ENCODE assay signal across 1 cellular context in genomic region chr7:15015545-15016314, GRCh38.
TF ChIP-seq lines count a peak whose summit lies in the region.

No MANE protein-coding gene starts in this region.

TF ChIP-seq in HepG2, 621 proteins besides CTCF, POLR2A, EP300 and RAD21 (continued from another document):
- no peak for TF ChIP-seq ZBTB14 (CRISPR knock-in tag; IDR thresholded peaks at IDR 0.05)
- no peak for TF ChIP-seq PLSCR1 (CRISPR knock-in tag; IDR thresholded peaks at IDR 0.05; ENCODE audit: borderline replicate concordance)
- TF ChIP-seq BCL6 (CRISPR knock-in tag; IDR thresholded peaks at IDR 0.05) = no peak
- TF ChIP-seq MIXL1 (CRISPR knock-in tag; IDR thresholded peaks at IDR 0.05) = 0 out of 2 replicates have a peak, but pooled peaks have one; percentile 17
- peak; percentile 49 for TF ChIP-seq STAG1 (CRISPR knock-in tag; IDR thresholded peaks at IDR 0.05)
- TF ChIP-seq KDM5B (CRISPR knock-in tag; IDR thresholded peaks at IDR 0.05; ENCODE audit: borderline replicate concordance) = no peak
